In genomic region chr3:164278550-164278949, GRCh38 we compare ENCODE assay signal across 36 cellular contexts.
A peak's percentile ranks its signal among the peaks of the same experiment; 100 is the strongest.
DNase-seq lines count a peak whose midpoint lies in the region; ATAC-seq, FAIRE-seq and TF ChIP-seq lines count a peak whose summit lies in the region.
"Had no signal": no experiment of that assay in that cellular context is flagged by ENCODE, and none has a peak within 500 bp of the region (broad histone marks: within the 10 kb centered on the region; RNA-seq: fewer than 3 reads in every experiment).

No MANE protein-coding gene starts in this region.

- H3K36me3 ChIP-seq in endodermal cell (ENCODE audit: control insufficient read depth, insufficient read depth, low read length): peaks cover 99% of the 10 kb centered on the region
- H3K36me3 ChIP-seq in spleen: no peaks in the 10 kb centered on the region
- H3K36me3 ChIP-seq: BE2C; BLaER1; BLaER1 treated with 17β-estradiol and CSF1 and Interleukin-3, amounts not matched to agents 10 nM and 100 nM had no signal

- no peak overlapping the region for H3K27ac ChIP-seq in endodermal cell (ENCODE audit: low read depth, low read length)
- no peak overlapping the region for H3K27ac ChIP-seq in spleen
- H3K27ac ChIP-seq: 22Rv1; A549; BLaER1; BLaER1 treated with 17β-estradiol and CSF1 and Interleukin-3, amounts not matched to agents 10 nM and 100 nM; C4-2B had no signal

- peak overlapping the region; percentile 45 for H3K4me3 ChIP-seq in endodermal cell (ENCODE audit: low read length)
- H3K4me3 ChIP-seq in spleen: no peak overlapping the region
- H3K4me3 ChIP-seq: A549; BLaER1; BLaER1 treated with 17β-estradiol and CSF1 and Interleukin-3, amounts not matched to agents 10 nM and 100 nM had no signal

- H3K36me3 Mint-ChIP-seq in chondrocyte (ENCODE audit: low read depth) (peaks cover 5% of the 10 kb centered on the region), endodermal cell (ENCODE audit: low read depth) (peaks cover 63% of the 10 kb centered on the region)
- no peaks in the 10 kb centered on the region for H3K36me3 Mint-ChIP-seq in stimulated activated effector memory CD8-positive, alpha-beta T cell treated with anti-CD3 and anti-CD28 coated beads, Interleukin-12 subunit alpha, Interleukin-12 subunit beta, amount 100 ng/mL, for 72 hours
- H3K36me3 Mint-ChIP-seq: CD14-positive monocyte; CD4-positive, alpha-beta memory T cell; CD4-positive, CD25-positive, alpha-beta regulatory T cell; CD8-positive, alpha-beta memory T cell; CD8-positive, alpha-beta T cell had no signal

- POLR2A ChIA-PET in GM10248 (lab: Yijun Ruan, JAX): no interaction called here

- FAIRE-seq in GM12891 (lab: Jason Lieb, UNC): no peak
- FAIRE-seq: A204.1, A549, D721Med had no signal

- DNase-seq in chondrocyte (ENCODE audit: low spot score) (peak; percentile 22), endodermal cell (no peak), spleen (peak; percentile 37), GM10248 (ENCODE audit: extremely low spot score) (no peak), GM12891 (ENCODE audit: insufficient read length, low spot score) (no peak)
- DNase-seq in stimulated activated effector memory CD8-positive, alpha-beta T cell treated with anti-CD3 and anti-CD28 coated beads, Interleukin-12 subunit alpha, Interleukin-12 subunit beta, amount 100 ng/mL, for 72 hours (ENCODE audit: low spot score in 2 of 2): no peak
- DNase-seq in activated CD4-positive, alpha-beta T cell treated with anti-CD3 and anti-CD28 coated beads, Interleukin-2, amount 50 U/mL, for 48 hours: no peak
- DNase-seq in stimulated activated naive CD4-positive, alpha-beta T cell treated with Interleukin-2 at 50 U/mL for 16 hours (lab: John Stamatoyannopoulos, UW): no peak
- DNase-seq: 8988T; ACHN; AML-193; BE2C; C1 segment of cervical spinal cord; Caco-2; Calu3; CD4-positive, alpha-beta memory T cell; CD4-positive, alpha-beta T cell; CD4-positive, CD25-positive, alpha-beta regulatory T cell; CD8-positive, alpha-beta memory T cell; CD8-positive, alpha-beta T cell; COR-L47; DMS 273 treated with DMSO at 0.1 percent for 48 hours; DMS153; DMS79; DMS79 treated with DMSO at 0.1 percent for 48 hours; DND-41; EL had no signal

- peak; percentile 21 for ATAC-seq in stimulated activated effector memory CD8-positive, alpha-beta T cell treated with anti-CD3 and anti-CD28 coated beads, Interleukin-12 subunit alpha, Interleukin-12 subunit beta, amount 100 ng/mL, for 72 hours
- ATAC-seq: A549; CD8-positive, alpha-beta T cell had no signal

- H3K27ac Mint-ChIP-seq in chondrocyte (ENCODE audit: unreplicated experiment) (no peak overlapping the region), endodermal cell (peak overlapping the region; percentile 45)
- no peak overlapping the region for H3K27ac Mint-ChIP-seq in stimulated activated effector memory CD8-positive, alpha-beta T cell treated with anti-CD3 and anti-CD28 coated beads, Interleukin-12 subunit alpha, Interleukin-12 subunit beta, amount 100 ng/mL, for 72 hours
- H3K27ac Mint-ChIP-seq: B cell; CD14-positive monocyte; CD4-positive, alpha-beta memory T cell; CD4-positive, alpha-beta T cell; CD4-positive, CD25-positive, alpha-beta regulatory T cell; CD8-positive, alpha-beta memory T cell; CD8-positive, alpha-beta T cell had no signal

- H3K27me3 Mint-ChIP-seq in chondrocyte (ENCODE audit: low read depth) (peaks cover 2% of the 10 kb centered on the region), endodermal cell (ENCODE audit: insufficient read depth) (no peaks in the 10 kb centered on the region)
- H3K27me3 Mint-ChIP-seq: B cell; CD4-positive, alpha-beta memory T cell; CD4-positive, alpha-beta T cell; CD4-positive, CD25-positive, alpha-beta regulatory T cell had no signal

- 85 to 100% methylated on average over 1 to 2 of the region's 2 CpGs for whole genome bisulfite sequencing in endodermal cell (ENCODE audit: insufficient coverage in 1 of 2, insufficient read length in 1 of 2), 2 experiments
- WGBS in spleen, 5 donors: 67 to 89% (median 74%) methylated on average over 2 of the region's 2 CpGs

- H3K4me1 ChIP-seq in endodermal cell (ENCODE audit: control insufficient read depth, insufficient read depth, low read length): peaks cover 8% of the 10 kb centered on the region
- H3K4me1 ChIP-seq in spleen: no peaks in the 10 kb centered on the region
- H3K4me1 ChIP-seq: A549; BE2C; BLaER1; BLaER1 treated with 17β-estradiol and CSF1 and Interleukin-3, amounts not matched to agents 10 nM and 100 nM; Caco-2 had no signal

- intact Hi-C loops in spleen (cut with DNase I; ENCODE audit: low total_unique reads): no loop called here

- H3K9ac ChIP-seq in endodermal cell (ENCODE audit: extremely low read depth, low read length, poor library complexity, severe bottlenecking): no peak overlapping the region
- H3K9ac ChIP-seq: BLaER1; BLaER1 treated with 17β-estradiol and CSF1 and Interleukin-3, amounts not matched to agents 10 nM and 100 nM had no signal

- TF ChIP-seq POLR2A in spleen (IDR thresholded peaks at IDR 0.05) (no peak), GM12891 (IDR thresholded peaks at IDR 0.05; ENCODE audit: low read depth, low read length) (no peak)

- TF ChIP-seq CTCF in chondrocyte (IDR thresholded peaks at IDR 0.05): no peak
- TF ChIP-seq CTCF in endodermal cell (conservative IDR thresholded peaks at IDR 0.05): no peak
- no peak for TF ChIP-seq CTCF in spleen (IDR thresholded peaks at IDR 0.05 in 8 of 11, conservative IDR thresholded peaks at IDR 0.05 in 3 of 11)
- no peak for TF ChIP-seq CTCF in GM10248 (IDR thresholded peaks at IDR 0.05; ENCODE audit: control extremely low read depth, extremely low read depth, low read depth, missing control alignments)

- CTCF ChIA-PET in GM10248 (lab: Yijun Ruan, JAX): no interaction called here

- H3K9me3 ChIP-seq in endodermal cell (ENCODE audit: control insufficient read depth, low read length) (peaks cover 34% of the 10 kb centered on the region), spleen (peaks cover 0 to 58% (median 35%) of the 10 kb centered on the region in 8 donors)
- H3K9me3 ChIP-seq: A549, BE2C, Caco-2 had no signal

- no peaks in the 10 kb centered on the region for H3K27me3 ChIP-seq in endodermal cell (ENCODE audit: control insufficient read depth, insufficient read depth, low read length, poor library complexity, severe bottlenecking)
- no peaks in the 10 kb centered on the region for H3K27me3 ChIP-seq in spleen (replicated peaks in 1 of 7)
- H3K27me3 ChIP-seq: BE2C; BLaER1; BLaER1 treated with 17β-estradiol and CSF1 and Interleukin-3, amounts not matched to agents 10 nM and 100 nM had no signal

- H3K4me3 Mint-ChIP-seq in chondrocyte (ENCODE audit: unreplicated experiment) (no peak overlapping the region), endodermal cell (no peak overlapping the region)
- no peak overlapping the region for H3K4me3 Mint-ChIP-seq in stimulated activated effector memory CD8-positive, alpha-beta T cell treated with anti-CD3 and anti-CD28 coated beads, Interleukin-12 subunit alpha, Interleukin-12 subunit beta, amount 100 ng/mL, for 72 hours
- H3K4me3 Mint-ChIP-seq: B cell; CD14-positive monocyte; CD4-positive, alpha-beta memory T cell; CD4-positive, alpha-beta T cell; CD4-positive, CD25-positive, alpha-beta regulatory T cell; CD8-positive, alpha-beta memory T cell; CD8-positive, alpha-beta T cell had no signal

- H3K4me1 Mint-ChIP-seq in chondrocyte (ENCODE audit: low read depth) (no peaks in the 10 kb centered on the region), endodermal cell (peaks cover 1% of the 10 kb centered on the region)
- no peaks in the 10 kb centered on the region for H3K4me1 Mint-ChIP-seq in stimulated activated effector memory CD8-positive, alpha-beta T cell treated with anti-CD3 and anti-CD28 coated beads, Interleukin-12 subunit alpha, Interleukin-12 subunit beta, amount 100 ng/mL, for 72 hours
- H3K4me1 Mint-ChIP-seq: B cell; CD14-positive monocyte; CD4-positive, alpha-beta memory T cell; CD4-positive, CD25-positive, alpha-beta regulatory T cell; CD8-positive, alpha-beta memory T cell had no signal

- H3K9me3 Mint-ChIP-seq in chondrocyte (ENCODE audit: low read depth): peaks cover 33% of the 10 kb centered on the region
- H3K9me3 Mint-ChIP-seq in endodermal cell: peaks cover 17% of the 10 kb centered on the region
- H3K9me3 Mint-ChIP-seq in stimulated activated effector memory CD8-positive, alpha-beta T cell treated with anti-CD3 and anti-CD28 coated beads, Interleukin-12 subunit alpha, Interleukin-12 subunit beta, amount 100 ng/mL, for 72 hours: peaks cover 40% of the 10 kb centered on the region

TF ChIP-seq in GM12891, 5 proteins besides CTCF, POLR2A, EP300 and RAD21:
- no peak for TF ChIP-seq POLR2AphosphoS5 (IDR thresholded peaks at IDR 0.05; ENCODE audit: low read depth, low read length)
- TF ChIP-seq TAF1 (IDR thresholded peaks at IDR 0.05; ENCODE audit: low read depth, low read length): no peak
- no peak for TF ChIP-seq POU2F2 (IDR thresholded peaks at IDR 0.05; ENCODE audit: low read depth, low read length)
- TF ChIP-seq SPI1 (IDR thresholded peaks at IDR 0.05; ENCODE audit: low read depth, low read length): no peak
- no peak for TF ChIP-seq PAX5 (IDR thresholded peaks at IDR 0.05; ENCODE audit: insufficient read depth, low read length, severe bottlenecking)

Comparison
In these comparisons a context has a peak if more than half of its experiments do, and no peak if none do; other contexts are left out.
1. DNase-seq: peak in chondrocyte (single experiment) and spleen (single experiment); none in endodermal cell (single experiment), stimulated activated effector memory CD8-positive, alpha-beta T cell treated with anti-CD3 and anti-CD28 coated beads, Interleukin-12 subunit alpha, Interleukin-12 subunit beta, amount 100 ng/mL, for 72 hours (0 of 2), activated CD4-positive, alpha-beta T cell treated with anti-CD3 and anti-CD28 coated beads, Interleukin-2, amount 50 U/mL, for 48 hours (0 of 2), stimulated activated naive CD4-positive, alpha-beta T cell treated with Interleukin-2 at 50 U/mL for 16 hours (single experiment), GM10248 (single experiment) and GM12891 (single experiment).